In genomic region chr2:118077636-118078247, GRCh38 we compare ENCODE assay signal across 13 cellular contexts. TPM values are rescaled to one million over a fixed set of nuclear protein-coding genes. Genes with fewer than 3 reads are reported as not detected.
A peak's percentile ranks its signal among the peaks of the same experiment; 100 is the strongest.
DNase-seq lines count a peak whose midpoint lies in the region; ATAC-seq and TF ChIP-seq lines count a peak whose summit lies in the region.
"Had no signal": no experiment of that assay in that cellular context is flagged by ENCODE, and none has a peak within 500 bp of the region (broad histone marks: within the 10 kb centered on the region; RNA-seq: fewer than 3 reads in every experiment).

No MANE protein-coding gene starts in this region.

- H3K27ac ChIP-seq in PC-9 (peak overlapping the region; percentile 95), right lobe of liver (peak overlapping the region in 2 of 3 donors; percentile 64 to 73), upper lobe of left lung (peak overlapping the region in 1 of 4 donors; percentile 19)
- H3K27ac ChIP-seq: C4-2B had no signal

- H3K4me1 ChIP-seq in PC-9 (replicated peaks; ENCODE audit: insufficient read depth) = peaks cover 53% of the 10 kb centered on the region
- peaks cover 0 to 22% (median 6%) of the 10 kb centered on the region in 4 donors for H3K4me1 ChIP-seq in right lobe of liver
- H3K4me1 ChIP-seq in upper lobe of left lung = no peaks in the 10 kb centered on the region
- H3K4me1 ChIP-seq: BE2C had no signal

- no peak for TF ChIP-seq EP300 in upper lobe of left lung (IDR thresholded peaks at IDR 0.05)

- CTCF ChIA-PET in PC-9 (lab: Charles Lee) = interaction anchor here (1.5 to 2.6 kb wide), 2 partner anchors 12 to 31 kb away, joined by 9 to 12 read pairs; no protein-coding TSS in a partner anchor

- H3K79me2 ChIP-seq in PC-9 (ENCODE audit: low read depth) = no peaks in the 10 kb centered on the region

- intact Hi-C loops in PC-9 (cut with micrococcal nuclease; ENCODE audit: unreplicated experiment) = loop anchor here (1.0 to 2.0 kb wide), 2 partner anchors 31 to 46 kb away; no protein-coding TSS in a partner anchor
- intact Hi-C loops in right lobe of liver (cut with DNase I) = no loop called here

- H3K4me3 ChIP-seq in PC-9 = peak overlapping the region; percentile 2; the same call in 1 of the 2 replicates
- no peak overlapping the region for H3K4me3 ChIP-seq in right lobe of liver
- no peak overlapping the region for H3K4me3 ChIP-seq in upper lobe of left lung

- TF ChIP-seq CTCF in PC-9 (conservative IDR thresholded peaks at IDR 0.05) = no peak
- no peak for TF ChIP-seq CTCF in right lobe of liver (IDR thresholded peaks at IDR 0.05)
- no peak for TF ChIP-seq CTCF in upper lobe of left lung (IDR thresholded peaks at IDR 0.05)

- no peaks in the 10 kb centered on the region for H4K20me1 ChIP-seq in PC-9 (ENCODE audit: insufficient read depth)

- H3K4me2 ChIP-seq in PC-9 = peak overlapping the region; percentile 69

- H3K36me3 ChIP-seq in PC-9 (ENCODE audit: low read depth) = no peaks in the 10 kb centered on the region
- H3K36me3 ChIP-seq in right lobe of liver = no peaks in the 10 kb centered on the region
- H3K36me3 ChIP-seq in upper lobe of left lung = no peaks in the 10 kb centered on the region
- H3K36me3 ChIP-seq: BE2C had no signal

- no peaks in the 10 kb centered on the region for H3K27me3 ChIP-seq in PC-9 (ENCODE audit: insufficient read depth, low read depth)
- H3K27me3 ChIP-seq in right lobe of liver = no peaks in the 10 kb centered on the region
- H3K27me3 ChIP-seq in upper lobe of left lung = no peaks in the 10 kb centered on the region

- ATAC-seq in right lobe of liver (peak; percentile 85 to 95 (median 90)), upper lobe of left lung (ENCODE audit: low FRiP score in 2 of 2) (peak; percentile 31 to 61), HG02938 (IDR thresholded peaks at IDR 0.05; ENCODE audit: unreplicated experiment) (no peak)
- ATAC-seq: HCT116 had no signal

- BruUV-seq in PC-9 (replicated peaks; lab: Mats Ljungman, UMichigan) = no TSS peak

- no peak for TF ChIP-seq POLR2A in right lobe of liver (IDR thresholded peaks at IDR 0.05)
- no peak for TF ChIP-seq POLR2A in upper lobe of left lung (IDR thresholded peaks at IDR 0.05)

- DNase-seq in PC-9 = peak; percentile 12 to 96
- peak; percentile 62 for DNase-seq in fibroblast of peridontal ligament (ENCODE audit: extremely low read depth)
- DNase-seq in right lobe of liver = peak in 1 of 3 donors; percentile 71
- peak in 1 of 2 donors; percentile 41 for DNase-seq in upper lobe of left lung
- DNase-seq in KG1 (lab: John Stamatoyannopoulos, UW) = no peak
- DNase-seq in DMS53 (lab: John Stamatoyannopoulos, UW) = no peak
- DNase-seq: BE2C; CD4-positive, alpha-beta memory T cell; DMS79 treated with DMSO at 0.1 percent for 48 hours; EL had no signal

- POLR2A ChIA-PET in PC-9 (lab: Charles Lee; ENCODE audit: unreplicated experiment) = interaction anchor here (0.5 to 1.4 kb wide), 2 partner anchors 11 to 45 kb away, joined by 4 to 6 read pairs; partner anchors contain the start of gene INSIG2

- no peaks in the 10 kb centered on the region for H3K9me2 ChIP-seq in PC-9 (ENCODE audit: insufficient read depth)

- 23% methylated on average over 9 of the region's 9 CpGs for WGBS in right lobe of liver (ENCODE audit: insufficient coverage, low coverage, low lambda C conversion rate, missing lambda C conversion rate)
- 52 to 62% methylated on average over 9 of the region's 9 CpGs for WGBS in upper lobe of left lung, 2 donors

- no peaks in the 10 kb centered on the region for H3K9me3 ChIP-seq in PC-9 (ENCODE audit: insufficient read depth, low read depth)
- H3K9me3 ChIP-seq in right lobe of liver = no peaks in the 10 kb centered on the region
- no peaks in the 10 kb centered on the region for H3K9me3 ChIP-seq in upper lobe of left lung
- H3K9me3 ChIP-seq: BE2C had no signal

- H2AFZ ChIP-seq in PC-9 = peak overlapping the region; percentile 59

- peaks cover 44% of the 10 kb centered on the region for H3F3A ChIP-seq in PC-9 (ENCODE audit: insufficient read depth, low read depth)

RNA-seq across cellular contexts. Expression of gene INSIG2, which starts 10.5 kb away (rescaled TPM):
- total RNA-seq in PC-9 (2021) = 33.6 and 54.8 TPM in 2 replicates
- total RNA-seq in right lobe of liver = 10 to 100 TPM; 13.0 to 53.9 (median 18.9) TPM
- total RNA-seq in upper lobe of left lung = 10 to 100 TPM; 10.5 to 33.2 (median 23.5) TPM

Comparison
In these comparisons a context has a peak if more than half of its experiments do, and no peak if none do; other contexts are left out.
1. DNase-seq: peak in PC-9 (2 of 2) and fibroblast of peridontal ligament (single experiment); none in KG1 (single experiment) and DMS53 (single experiment).